10 cellular contexts compared by ENCODE assay signal in genomic region chr6:26445934-26446667, GRCh38. TPM values are rescaled to one million over a fixed set of nuclear protein-coding genes. Genes with fewer than 3 reads are reported as not detected.
DNase-seq lines count a peak whose midpoint lies in the region; ATAC-seq and TF ChIP-seq lines count a peak whose summit lies in the region.
"Had no signal": no experiment of that assay in that cellular context is flagged by ENCODE, and none has a peak within 500 bp of the region (broad histone marks: within the 10 kb centered on the region; RNA-seq: fewer than 3 reads in every experiment).

No MANE protein-coding gene starts in this region.

- peaks cover 28 to 35% of the 10 kb centered on the region in 2 donors for H3K4me1 ChIP-seq in naive thymus-derived CD4-positive, alpha-beta T cell (ENCODE audit: control insufficient read depth in 2 of 2, insufficient read depth in 2 of 2, low read length in 2 of 2)
- H3K4me1 ChIP-seq in sigmoid colon (peaks cover 0 to 11% (median 7%) of the 10 kb centered on the region in 4 donors), thyroid gland (peaks cover 5 to 8% of the 10 kb centered on the region in 2 donors)

- POLR2A ChIA-PET in activated B cell treated with CpG ODN at 0.5 μM for 24 hours (lab: Charles Lee), result interaction anchor here (1.3 kb wide), 1 partner anchor 19 kb away, joined by 3 read pairs; no protein-coding TSS in a partner anchor
- POLR2A ChIA-PET in naive thymus-derived CD4-positive, alpha-beta T cell (lab: Charles Lee), result interaction anchor here (0.6 to 2.5 kb wide), 10 partner anchors 10 to 290 kb away, joined by 3 to 8 read pairs (median 3); partner anchors contain the start of gene HMGN4

- peak; percentile 89 for ATAC-seq in GM18868 (IDR thresholded peaks at IDR 0.05; ENCODE audit: unreplicated experiment)
- ATAC-seq in HG02642 (IDR thresholded peaks at IDR 0.05; ENCODE audit: poor library complexity, unreplicated experiment), result peak; percentile 74
- ATAC-seq in activated B cell treated with CpG ODN at 0.5 μM for 24 hours (ENCODE audit: low read depth), result no peak
- ATAC-seq in naive thymus-derived CD4-positive, alpha-beta T cell, result peak; percentile 52

- H3K9me3 ChIP-seq in naive thymus-derived CD4-positive, alpha-beta T cell (ENCODE audit: control insufficient read depth in 2 of 3, low read length in 3 of 3), result no peaks in the 10 kb centered on the region
- H3K9me3 ChIP-seq in sigmoid colon, result no peaks in the 10 kb centered on the region
- H3K9me3 ChIP-seq in thyroid gland, result no peaks in the 10 kb centered on the region

- H3K36me3 ChIP-seq in naive thymus-derived CD4-positive, alpha-beta T cell (ENCODE audit: control insufficient read depth in 2 of 3, insufficient read depth in 3 of 3, low read length in 3 of 3), result peaks cover 22 to 59% (median 23%) of the 10 kb centered on the region in 3 experiments
- H3K36me3 ChIP-seq in sigmoid colon, result peaks cover 0 to 49% (median 1%) of the 10 kb centered on the region in 4 donors
- H3K36me3 ChIP-seq in thyroid gland, result no peaks in the 10 kb centered on the region

- no peak for TF ChIP-seq POLR2A in sigmoid colon (IDR thresholded peaks at IDR 0.05)
- TF ChIP-seq POLR2A in thyroid gland (IDR thresholded peaks at IDR 0.05), result no peak

- no peaks in the 10 kb centered on the region for H3K9me3 Mint-ChIP-seq in activated B cell treated with CpG ODN at 0.5 μM for 24 hours
- no peaks in the 10 kb centered on the region for H3K9me3 Mint-ChIP-seq in naive thymus-derived CD4-positive, alpha-beta T cell
- H3K9me3 Mint-ChIP-seq: neural crest cell had no signal

- WGBS in sigmoid colon, 2 donors, result 74 to 85% methylated on average over 5 of the region's 5 CpGs
- 73 to 83% methylated on average over 5 of the region's 5 CpGs for WGBS in thyroid gland, 2 donors

- peak overlapping the region; percentile 10 for H3K4me3 ChIP-seq in naive thymus-derived CD4-positive, alpha-beta T cell (ENCODE audit: low read length)
- H3K4me3 ChIP-seq in sigmoid colon, result no peak overlapping the region
- no peak overlapping the region for H3K4me3 ChIP-seq in thyroid gland (replicated peaks in 1 of 3)

- peak overlapping the region; percentile 53 for H3K27ac Mint-ChIP-seq in activated B cell treated with CpG ODN at 0.5 μM for 24 hours
- peak overlapping the region; percentile 38 to 91 (median 74) for H3K27ac Mint-ChIP-seq in naive thymus-derived CD4-positive, alpha-beta T cell

- H3K4me3 Mint-ChIP-seq in activated B cell treated with CpG ODN at 0.5 μM for 24 hours, result no peak overlapping the region
- H3K4me3 Mint-ChIP-seq in naive thymus-derived CD4-positive, alpha-beta T cell, result peak overlapping the region; percentile 39 to 100 (median 58)
- H3K4me3 Mint-ChIP-seq: neural crest cell had no signal

- H3K36me3 Mint-ChIP-seq in activated B cell treated with CpG ODN at 0.5 μM for 24 hours (ENCODE audit: low read depth), result peaks cover 73% of the 10 kb centered on the region
- H3K36me3 Mint-ChIP-seq in naive thymus-derived CD4-positive, alpha-beta T cell, result peaks cover 14 to 66% (median 42%) of the 10 kb centered on the region in 5 donors

- CTCF ChIA-PET in activated B cell treated with CpG ODN at 0.5 μM for 24 hours (lab: Charles Lee), result no interaction called here
- CTCF ChIA-PET in naive thymus-derived CD4-positive, alpha-beta T cell (lab: Charles Lee), result interaction anchor here (0.7 to 1.1 kb wide), 2 partner anchors 149 to 175 kb away, joined by 3 to 4 read pairs; a partner anchor contains a TSS

- peaks cover 43% of the 10 kb centered on the region for H3K4me1 Mint-ChIP-seq in activated B cell treated with CpG ODN at 0.5 μM for 24 hours
- H3K4me1 Mint-ChIP-seq in naive thymus-derived CD4-positive, alpha-beta T cell, result peaks cover 38 to 75% (median 70%) of the 10 kb centered on the region in 7 donors
- H3K4me1 Mint-ChIP-seq: neural crest cell had no signal

- H3K27ac ChIP-seq in naive thymus-derived CD4-positive, alpha-beta T cell (ENCODE audit: low read depth, low read length), result peak overlapping the region; percentile 61
- H3K27ac ChIP-seq in sigmoid colon (no peak overlapping the region), thyroid gland (no peak overlapping the region)

- H3K27me3 Mint-ChIP-seq in activated B cell treated with CpG ODN at 0.5 μM for 24 hours, result no peaks in the 10 kb centered on the region
- no peaks in the 10 kb centered on the region for H3K27me3 Mint-ChIP-seq in naive thymus-derived CD4-positive, alpha-beta T cell

- no peak for DNase-seq in activated B cell treated with CpG ODN at 0.5 μM for 24 hours
- DNase-seq in naive thymus-derived CD4-positive, alpha-beta T cell, result no peak
- no peak for DNase-seq in NCI-H2171 treated with DMSO at 0.1 percent for 48 hours (lab: John Stamatoyannopoulos, UW)
- no peak for DNase-seq in sigmoid colon
- no peak for DNase-seq in thyroid gland
- no peak for DNase-seq in NOMO-1 (lab: John Stamatoyannopoulos, UW; ENCODE audit: unreplicated experiment in 2 of 2)
- DNase-seq: activated CD4-positive, CD25-positive, alpha-beta regulatory T cell had no signal

- H3K27me3 ChIP-seq in naive thymus-derived CD4-positive, alpha-beta T cell (ENCODE audit: control insufficient read depth in 2 of 2, insufficient read depth in 2 of 2, low read length in 2 of 2), result no peaks in the 10 kb centered on the region
- no peaks in the 10 kb centered on the region for H3K27me3 ChIP-seq in sigmoid colon
- H3K27me3 ChIP-seq in thyroid gland, result no peaks in the 10 kb centered on the region

- intact Hi-C loops in activated B cell treated with CpG ODN at 0.5 μM for 24 hours (cut with micrococcal nuclease) (no loop called here), sigmoid colon (cut with DNase I) (no loop called here), thyroid gland (cut with DNase I) (no loop called here)
- intact Hi-C loops in naive thymus-derived CD4-positive, alpha-beta T cell (cut with micrococcal nuclease), result no loop called here

- no peak for TF ChIP-seq EP300 in sigmoid colon (IDR thresholded peaks at IDR 0.05)

- TF ChIP-seq CTCF in activated B cell treated with CpG ODN at 0.5 μM for 24 hours (IDR thresholded peaks at IDR 0.05), result no peak
- no peak for TF ChIP-seq CTCF in sigmoid colon (IDR thresholded peaks at IDR 0.05)
- TF ChIP-seq CTCF in thyroid gland (IDR thresholded peaks at IDR 0.05), result no peak

RNA-seq across cellular contexts. Expression of gene BTN3A3, which starts 5.8 kb away (rescaled TPM):
- total RNA-seq in activated B cell treated with CpG ODN at 0.5 μM for 24 hours (51.9 and 54.1 TPM in 2 replicates), sigmoid colon (10 to 100 TPM in 2 of 4 donors, 1 to 10 TPM in 2; 6.5 to 18.8 (median 9.8) TPM), thyroid gland (10 to 100 TPM in 3 of 4 donors, 1 to 10 TPM in 1; 7.5 to 19.1 (median 13.9) TPM)
- total RNA-seq in naive thymus-derived CD4-positive, alpha-beta T cell, result 100 to 1,000 TPM in 3 of 5 experiments, 10 to 100 TPM in 2; 79.1 to 183 (median 119) TPM
- polyA plus RNA-seq in naive thymus-derived CD4-positive, alpha-beta T cell, result 10 to 100 TPM; 71.4 to 96.2 TPM
- 10 to 100 TPM in 1 of 3 donors, 1 to 10 TPM in 2; 4.8 to 26.6 (median 5.1) TPM for polyA plus RNA-seq in sigmoid colon

RNA-seq across cellular contexts. Expression of gene BTN2A1, which starts 11.7 kb away (rescaled TPM):
- total RNA-seq in activated B cell treated with CpG ODN at 0.5 μM for 24 hours (39.7 and 45.1 TPM in 2 replicates), sigmoid colon (10 to 100 TPM; 17.6 to 24.6 (median 19.1) TPM), thyroid gland (10 to 100 TPM in 3 of 4 donors, 1 to 10 TPM in 1; 9.9 to 12.3 (median 11.6) TPM)
- 10 to 100 TPM; 29.0 to 54.6 (median 37.2) TPM for total RNA-seq in naive thymus-derived CD4-positive, alpha-beta T cell
- polyA plus RNA-seq in naive thymus-derived CD4-positive, alpha-beta T cell, result 10 to 100 TPM in 1 of 2 donors, 1 to 10 TPM in 1; 9.7 to 13.1 TPM
- 10 to 100 TPM in 1 of 3 donors, 1 to 10 TPM in 2; 4.4 to 25.5 (median 8.4) TPM for polyA plus RNA-seq in sigmoid colon

RNA-seq across cellular contexts. Expression of gene BTN3A1, which starts 44.0 kb away (rescaled TPM):
- total RNA-seq in activated B cell treated with CpG ODN at 0.5 μM for 24 hours, result 55.4 and 61.7 TPM in 2 replicates
- 100 to 1,000 TPM; 122 to 242 (median 235) TPM for total RNA-seq in naive thymus-derived CD4-positive, alpha-beta T cell
- polyA plus RNA-seq in naive thymus-derived CD4-positive, alpha-beta T cell, result 10 to 100 TPM; 41.5 to 64.6 TPM
- total RNA-seq in sigmoid colon, result 10 to 100 TPM in 2 of 4 donors, 1 to 10 TPM in 2; 8.9 to 13.0 (median 10.2) TPM
- 10 to 100 TPM in 1 of 3 donors, 1 to 10 TPM in 2; 3.0 to 33.5 (median 5.5) TPM for polyA plus RNA-seq in sigmoid colon
- 10 to 100 TPM in 2 of 4 donors, 1 to 10 TPM in 2; 8.8 to 18.3 (median 12.9) TPM for total RNA-seq in thyroid gland

RNA-seq across cellular contexts. Expression of gene BTN1A1, which starts 54.0 kb away (rescaled TPM):
- total RNA-seq in activated B cell treated with CpG ODN at 0.5 μM for 24 hours (0.18 and 0.46 TPM in 2 replicates), sigmoid colon (under 1 TPM in 1 of 4 donors, not detected in 3; 0.28 TPM), thyroid gland (not detected)
- total RNA-seq in naive thymus-derived CD4-positive, alpha-beta T cell, result not detected
- polyA plus RNA-seq in naive thymus-derived CD4-positive, alpha-beta T cell, result not detected
- polyA plus RNA-seq in sigmoid colon, result under 1 TPM in 1 of 3 donors, not detected in 2; 0.20 TPM
- total RNA-seq: neural crest cell had no signal
